ENCODE assay signal across 1 cellular context in genomic region chr12:12722351-12723146, GRCh38.
TF ChIP-seq lines count a peak whose summit lies in the region.

No MANE protein-coding gene starts in this region.

TF ChIP-seq in H1, 55 proteins besides CTCF, POLR2A, EP300 and RAD21:
- no peak for TF ChIP-seq RXRA (IDR thresholded peaks at IDR 0.05; ENCODE audit: insufficient read depth, low read depth, low read length)
